In the genomic region with DNA sequence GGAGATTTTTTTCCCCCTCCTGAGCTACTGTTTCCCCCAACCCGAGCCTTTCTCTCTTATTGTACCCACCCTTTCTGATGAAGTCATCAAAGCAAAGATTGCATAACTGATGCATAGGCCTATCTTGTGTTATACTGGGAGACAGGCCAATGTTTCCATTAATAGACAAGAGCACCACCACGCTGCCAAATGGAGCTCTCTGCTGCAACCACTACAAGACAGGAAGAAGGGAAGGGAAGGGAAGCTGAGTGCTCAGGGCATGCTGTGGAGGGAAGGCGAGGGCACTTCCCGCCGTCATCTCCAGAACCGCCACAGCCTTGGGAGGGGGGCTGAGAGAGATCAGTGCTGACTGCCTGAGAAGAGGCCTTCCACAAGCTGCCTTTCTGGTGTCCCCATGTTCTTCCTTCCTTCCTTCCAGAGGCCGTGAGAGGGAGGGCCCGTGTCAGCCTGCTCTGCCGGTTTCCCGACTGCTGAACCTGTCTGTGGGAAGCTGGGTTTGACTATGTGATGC, we compare ENCODE assay signal across 8 cellular contexts.
DNase-seq lines count a peak whose midpoint lies in the region; ATAC-seq, FAIRE-seq and TF ChIP-seq lines count a peak whose summit lies in the region.

No MANE protein-coding gene starts in this region.

- POLR2A ChIA-PET in K562 (lab: Yijun Ruan, JAX) = interaction anchor here (0.6 to 1.6 kb wide), 4 partner anchors 8 to 16 kb away, joined by 3 to 5 read pairs (median 4); no protein-coding TSS in a partner anchor

- no peaks in the 10 kb centered on the region for H3K4me1 ChIP-seq in K562 (replicated peaks in 1 of 2; ENCODE audit: control insufficient read depth in 2 of 2, insufficient read depth in 2 of 2, low read length in 2 of 2)
- H3K4me1 ChIP-seq in keratinocyte (ENCODE audit: control insufficient read depth, extremely low read depth, insufficient read depth, low read length) = peaks cover 11% of the 10 kb centered on the region
- peaks cover 9 to 47% (median 40%) of the 10 kb centered on the region in 5 donors for H3K4me1 ChIP-seq in subcutaneous abdominal adipose tissue (ENCODE audit: control insufficient read depth in 5 of 5, insufficient read depth in 5 of 5, low read length in 5 of 5)

- peak; percentile 73 to 77 for TF ChIP-seq RAD21 in K562 (CRISPR knock-in tag; conservative IDR thresholded peaks at IDR 0.05 in 1 of 2, IDR thresholded peaks at IDR 0.05 in 1 of 2)

- no peak overlapping the region for H3K27ac Mint-ChIP-seq in activated naive CD8-positive, alpha-beta T cell treated with anti-CD3 and anti-CD28 coated beads, Interleukin-2, amount 50 U/mL, for 24 hours

- no peaks in the 10 kb centered on the region; the same call in 1 of the 2 replicates for H4K20me1 ChIP-seq in K562 (replicated peaks; ENCODE audit: control insufficient read depth, insufficient read depth, low read length)
- no peaks in the 10 kb centered on the region for H4K20me1 ChIP-seq in keratinocyte (ENCODE audit: control insufficient read depth, extremely low read depth, insufficient read depth, low read length)

- H3K9me3 ChIP-seq in K562 (replicated peaks; ENCODE audit: control insufficient read depth, insufficient read depth, low read depth, low read length) (no peaks in the 10 kb centered on the region), keratinocyte (ENCODE audit: control insufficient read depth, low read depth, low read length) (no peaks in the 10 kb centered on the region), subcutaneous abdominal adipose tissue (ENCODE audit: control insufficient read depth in 5 of 5, low read length in 5 of 5) (no peaks in the 10 kb centered on the region)

- dilution Hi-C loops in keratinocyte (cut with MboI; ENCODE audit: extremely low pct_ligation_motif_present, low sequenced_read_pairs) = no loop called here

- no peak for TF ChIP-seq POLR2A in K562 (conservative IDR thresholded peaks at IDR 0.05)

- H3K9me3 Mint-ChIP-seq in activated naive CD8-positive, alpha-beta T cell treated with anti-CD3 and anti-CD28 coated beads, Interleukin-2, amount 50 U/mL, for 24 hours = no peaks in the 10 kb centered on the region

- H3K27me3 Mint-ChIP-seq in activated naive CD8-positive, alpha-beta T cell treated with anti-CD3 and anti-CD28 coated beads, Interleukin-2, amount 50 U/mL, for 24 hours = peaks cover 19% of the 10 kb centered on the region

- 9% methylated on average over 3 of the region's 10 CpGs for WGBS in K562 (ENCODE audit: insufficient coverage, low coverage, missing lambda C conversion rate)

- H3K36me3 Mint-ChIP-seq in activated naive CD8-positive, alpha-beta T cell treated with anti-CD3 and anti-CD28 coated beads, Interleukin-2, amount 50 U/mL, for 24 hours (ENCODE audit: low read depth) = no peaks in the 10 kb centered on the region

- H3K9me1 ChIP-seq in K562 (ENCODE audit: control insufficient read depth, insufficient read depth, low read length) (no peaks in the 10 kb centered on the region), keratinocyte (ENCODE audit: control insufficient read depth, extremely low read depth, insufficient read depth, low read length) (no peaks in the 10 kb centered on the region)

- TF ChIP-seq CTCF in K562 (IDR thresholded peaks at IDR 0.05 in 2 of 3, conservative IDR thresholded peaks at IDR 0.05 in 1 of 3; ENCODE audit: insufficient read depth in 2 of 3, low read depth in 1 of 3, low read length in 3 of 3) (peak; percentile 36 to 68 (median 37); a peak in 3 of 6 replicates), keratinocyte (optimal IDR thresholded peaks at IDR 0.05 in 1 of 3, IDR thresholded peaks at IDR 0.05 in 1 of 3, conservative IDR thresholded peaks at IDR 0.05 in 1 of 3; ENCODE audit: extremely low read depth in 1 of 3, insufficient read depth in 2 of 3, low read length in 3 of 3) (peak; percentile 36 to 62 (median 53))

- H3K4me1 Mint-ChIP-seq in activated naive CD8-positive, alpha-beta T cell treated with anti-CD3 and anti-CD28 coated beads, Interleukin-2, amount 50 U/mL, for 24 hours = peaks cover 17% of the 10 kb centered on the region

- DNase-seq in COLO668 (lab: John Stamatoyannopoulos, UW; ENCODE audit: unreplicated experiment) (peak; percentile 17), NCI-H2081 (lab: John Stamatoyannopoulos, UW) (peak; percentile 77 to 91), K562 (ENCODE audit: extremely low read depth in 1 of 4, low spot score in 3 of 4) (peak in 1 of 4 experiments; percentile 28), keratinocyte (ENCODE audit: low read depth, low spot score) (peak; percentile 15), NK-92 (lab: John Stamatoyannopoulos, UW; ENCODE audit: unreplicated experiment) (no peak)
- no peak for DNase-seq in activated naive CD8-positive, alpha-beta T cell treated with anti-CD3 and anti-CD28 coated beads, Interleukin-2, amount 50 U/mL, for 24 hours

- H3K27me3 ChIP-seq in K562 (ENCODE audit: control insufficient read depth in 2 of 2, insufficient read depth in 2 of 2, low read length in 2 of 2) = peaks cover 7 to 28% of the 10 kb centered on the region in 2 experiments
- H3K27me3 ChIP-seq in keratinocyte (ENCODE audit: control insufficient read depth, extremely low read depth, insufficient read depth, low read length) = peaks cover 4% of the 10 kb centered on the region
- H3K27me3 ChIP-seq in subcutaneous abdominal adipose tissue (ENCODE audit: control insufficient read depth in 5 of 5, insufficient read depth in 4 of 5, low read length in 5 of 5) = no peaks in the 10 kb centered on the region

- FAIRE-seq in K562 (lab: Jason Lieb, UNC) (no peak), keratinocyte (lab: Jason Lieb, UNC) (peak; percentile 79)

- in situ Hi-C loops in K562 (cut with MboI) = no loop called here

- ATAC-seq in K562 = peak; percentile 86
- no peak for ATAC-seq in GM21529 (IDR thresholded peaks at IDR 0.05; ENCODE audit: unreplicated experiment)
- ATAC-seq in activated naive CD8-positive, alpha-beta T cell treated with anti-CD3 and anti-CD28 coated beads, Interleukin-2, amount 50 U/mL, for 24 hours = no peak

- BruUV-seq in K562 (replicated peaks; lab: Mats Ljungman, UMichigan) = no TSS peak

- no peak overlapping the region for H2AFZ ChIP-seq in K562 (ENCODE audit: low read depth, low read length)
- H2AFZ ChIP-seq in keratinocyte (ENCODE audit: control insufficient read depth, low read length) = peak overlapping the region; percentile 86

- H3K9ac ChIP-seq in K562 (ENCODE audit: insufficient read depth in 1 of 2, low read depth in 2 of 2, low read length in 2 of 2) (no peak overlapping the region), keratinocyte (ENCODE audit: control insufficient read depth, extremely low read depth, insufficient read depth, low read length) (no peak overlapping the region), subcutaneous abdominal adipose tissue (ENCODE audit: low read length in 5 of 5) (peak overlapping the region; percentile 40 to 60 (median 49))

- H3K4me3 Mint-ChIP-seq in activated naive CD8-positive, alpha-beta T cell treated with anti-CD3 and anti-CD28 coated beads, Interleukin-2, amount 50 U/mL, for 24 hours = no peak overlapping the region

- H3K4me3 ChIP-seq in K562 = no peak overlapping the region
- H3K4me3 ChIP-seq in keratinocyte (ENCODE audit: control insufficient read depth in 2 of 3, extremely low read depth in 1 of 3, insufficient read depth in 2 of 3, low read depth in 1 of 3, low read length in 3 of 3) = no peak overlapping the region
- H3K4me3 ChIP-seq in subcutaneous abdominal adipose tissue (ENCODE audit: low read depth in 1 of 5, low read length in 5 of 5) = peak overlapping the region in 4 of 5 donors; percentile 19 to 49 (median 36)

- no peaks in the 10 kb centered on the region for H3K36me3 ChIP-seq in K562 (ENCODE audit: control insufficient read depth, insufficient read depth, low read length)
- H3K36me3 ChIP-seq in keratinocyte (ENCODE audit: control insufficient read depth in 2 of 2, extremely low read depth in 1 of 2, insufficient read depth in 2 of 2, low read length in 2 of 2) = no peaks in the 10 kb centered on the region
- H3K36me3 ChIP-seq in subcutaneous abdominal adipose tissue (ENCODE audit: control insufficient read depth in 5 of 5, insufficient read depth in 5 of 5, low read length in 5 of 5) = no peaks in the 10 kb centered on the region

- intact Hi-C loops in K562 (cut with micrococcal nuclease) = loop anchor here (1.0 kb wide), 2 partner anchors 84 to 137 kb away; no protein-coding TSS in a partner anchor

- no peak for TF ChIP-seq EP300 in K562 (IDR thresholded peaks at IDR 0.05; ENCODE audit: low read length)

- H3K27ac ChIP-seq in K562 (ENCODE audit: extremely low read depth, low read depth, low read length) = no peak overlapping the region
- no peak overlapping the region for H3K27ac ChIP-seq in keratinocyte (ENCODE audit: control insufficient read depth, insufficient read depth, low read length)
- peak overlapping the region; percentile 64 for H3K27ac ChIP-seq in subcutaneous abdominal adipose tissue (ENCODE audit: low read depth, low read length)

- H3K4me2 ChIP-seq in K562 (ENCODE audit: insufficient read depth, low read length) (no peak overlapping the region), keratinocyte (ENCODE audit: control insufficient read depth, extremely low read depth, insufficient read depth, low read depth, low read length) (peak overlapping the region; percentile 31)

- H3K79me2 ChIP-seq in K562 (ENCODE audit: control insufficient read depth, insufficient read depth, low read length) = no peaks in the 10 kb centered on the region
- no peaks in the 10 kb centered on the region for H3K79me2 ChIP-seq in keratinocyte (ENCODE audit: control insufficient read depth, insufficient read depth, low read length)

- CTCF ChIA-PET in K562 (lab: Yijun Ruan, JAX; ENCODE audit: low intra/inter-chr PET ratio) = interaction anchor here (0.6 to 2.0 kb wide), 3 partner anchors 84 to 138 kb away, joined by 3 to 10 read pairs (median 5); no protein-coding TSS in a partner anchor

TF ChIP-seq in K562, 482 proteins besides CTCF, POLR2A, EP300 and RAD21 (continues in another document):
- TF ChIP-seq JUN (IDR thresholded peaks at IDR 0.05; ENCODE audit: borderline replicate concordance, low read depth, low read length) (0 out of 2 replicates have a peak, but pooled peaks have one; percentile 12), JUN (CRISPR knock-in tag; IDR thresholded peaks at IDR 0.05; ENCODE audit: borderline replicate concordance) (no peak)
- TF ChIP-seq, protein P1, sequence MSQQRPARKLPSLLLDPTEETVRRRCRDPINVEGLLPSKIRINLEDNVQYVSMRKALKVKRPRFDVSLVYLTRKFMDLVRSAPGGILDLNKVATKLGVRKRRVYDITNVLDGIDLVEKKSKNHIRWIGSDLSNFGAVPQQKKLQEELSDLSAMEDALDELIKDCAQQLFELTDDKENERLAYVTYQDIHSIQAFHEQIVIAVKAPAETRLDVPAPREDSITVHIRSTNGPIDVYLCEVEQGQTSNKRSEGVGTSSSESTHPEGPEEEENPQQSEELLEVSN (IDR thresholded peaks at IDR 0.05; ENCODE audit: borderline replicate concordance in 1 of 2, extremely low read depth in 1 of 2, insufficient read depth in 1 of 2, insufficient read length in 1 of 2, low read depth in 1 of 2, low read length in 1 of 2, poor library complexity in 1 of 2, severe bottlenecking in 1 of 2) = peak; percentile 49 to 52

Comparison
In these comparisons a context has a peak if more than half of its experiments do, and no peak if none do; other contexts are left out.
1. DNase-seq: peak in COLO668 (single experiment), NCI-H2081 (2 of 2) and keratinocyte (single experiment); none in activated naive CD8-positive, alpha-beta T cell treated with anti-CD3 and anti-CD28 coated beads, Interleukin-2, amount 50 U/mL, for 24 hours (single experiment) and NK-92 (single experiment).
2. H3K4me3 ChIP-seq: peak in subcutaneous abdominal adipose tissue (4 of 5); none in K562 (single experiment) and keratinocyte (0 of 3).
3. H3K9ac ChIP-seq: peak in subcutaneous abdominal adipose tissue (5 of 5); none in K562 (0 of 2) and keratinocyte (single experiment).